In genomic region chr7:128067983-128068382, GRCh38 we compare ENCODE assay signal across 17 cellular contexts. TPM values are rescaled to one million over a fixed set of nuclear protein-coding genes. Genes with fewer than 3 reads are reported as not detected.
A peak's percentile ranks its signal among the peaks of the same experiment; 100 is the strongest.
DNase-seq lines count a peak whose midpoint lies in the region; ATAC-seq and TF ChIP-seq lines count a peak whose summit lies in the region.
"Had no signal": no experiment of that assay in that cellular context is flagged by ENCODE, and none has a peak within 500 bp of the region (broad histone marks: within the 10 kb centered on the region; RNA-seq: fewer than 3 reads in every experiment).

No MANE protein-coding gene starts in this region.

- peaks cover 31% of the 10 kb centered on the region for H3K4me1 Mint-ChIP-seq in activated T-cell treated with anti-CD3 and anti-CD28 coated beads, Interleukin-2, amount 50 U/mL, for 24 hours (ENCODE audit: low read depth)
- H3K4me1 Mint-ChIP-seq in stimulated activated naive B cell treated with anti-CD40 and anti-IgM and Interleukin-4, amounts not matched to agents 10 μg/mL and 1 μg/mL and 100 μg/mL, for 72 hours, result peaks cover 10 to 24% of the 10 kb centered on the region in 2 donors
- H3K4me1 Mint-ChIP-seq in activated CD4-positive, alpha-beta T cell treated with anti-CD3 and anti-CD28 coated beads for 36 hours, result peaks cover 31% of the 10 kb centered on the region
- H3K4me1 Mint-ChIP-seq in endodermal cell, result no peaks in the 10 kb centered on the region

- CTCF ChIA-PET in activated CD4-positive, alpha-beta T cell treated with anti-CD3 and anti-CD28 coated beads for 36 hours (lab: Charles Lee), result no interaction called here

- H3K36me3 Mint-ChIP-seq in activated T-cell treated with anti-CD3 and anti-CD28 coated beads, Interleukin-2, amount 50 U/mL, for 24 hours (ENCODE audit: low read depth), result peaks cover 67% of the 10 kb centered on the region
- peaks cover 22 to 49% of the 10 kb centered on the region in 2 donors for H3K36me3 Mint-ChIP-seq in stimulated activated naive B cell treated with anti-CD40 and anti-IgM and Interleukin-4, amounts not matched to agents 10 μg/mL and 1 μg/mL and 100 μg/mL, for 72 hours
- H3K36me3 Mint-ChIP-seq in activated CD4-positive, alpha-beta T cell treated with anti-CD3 and anti-CD28 coated beads for 36 hours (ENCODE audit: low read depth), result peaks cover 4% of the 10 kb centered on the region
- peaks cover 6% of the 10 kb centered on the region for H3K36me3 Mint-ChIP-seq in endodermal cell (ENCODE audit: low read depth)

- H3K27ac ChIP-seq in endodermal cell (ENCODE audit: low read depth, low read length), result no peak overlapping the region
- H3K27ac ChIP-seq: PC-9 had no signal

- no peak overlapping the region for H3K4me3 Mint-ChIP-seq in activated T-cell treated with anti-CD3 and anti-CD28 coated beads, Interleukin-2, amount 50 U/mL, for 24 hours
- no peak overlapping the region for H3K4me3 Mint-ChIP-seq in stimulated activated naive B cell treated with anti-CD40 and anti-IgM and Interleukin-4, amounts not matched to agents 10 μg/mL and 1 μg/mL and 100 μg/mL, for 72 hours
- no peak overlapping the region for H3K4me3 Mint-ChIP-seq in activated CD4-positive, alpha-beta T cell treated with anti-CD3 and anti-CD28 coated beads for 36 hours
- no peak overlapping the region for H3K4me3 Mint-ChIP-seq in endodermal cell
- H3K4me3 Mint-ChIP-seq: CD4-positive, alpha-beta memory T cell; H9 had no signal

- H3K9ac ChIP-seq in endodermal cell (ENCODE audit: extremely low read depth, low read length, poor library complexity, severe bottlenecking), result no peak overlapping the region

- no peaks in the 10 kb centered on the region for H3K27me3 Mint-ChIP-seq in activated T-cell treated with anti-CD3 and anti-CD28 coated beads, Interleukin-2, amount 50 U/mL, for 24 hours
- no peaks in the 10 kb centered on the region for H3K27me3 Mint-ChIP-seq in stimulated activated naive B cell treated with anti-CD40 and anti-IgM and Interleukin-4, amounts not matched to agents 10 μg/mL and 1 μg/mL and 100 μg/mL, for 72 hours
- H3K27me3 Mint-ChIP-seq in activated CD4-positive, alpha-beta T cell treated with anti-CD3 and anti-CD28 coated beads for 36 hours, result no peaks in the 10 kb centered on the region
- no peaks in the 10 kb centered on the region for H3K27me3 Mint-ChIP-seq in endodermal cell (ENCODE audit: insufficient read depth)
- H3K27me3 Mint-ChIP-seq: CD4-positive, alpha-beta memory T cell had no signal

- 91 to 98% methylated on average over 5 of the region's 5 CpGs for WGBS in endodermal cell (ENCODE audit: insufficient coverage in 1 of 2, insufficient read length in 1 of 2), 2 experiments

- no peaks in the 10 kb centered on the region for H3K27me3 ChIP-seq in endodermal cell (ENCODE audit: control insufficient read depth, insufficient read depth, low read length, poor library complexity, severe bottlenecking)

- no peak overlapping the region for H3K4me3 ChIP-seq in endodermal cell (ENCODE audit: low read length)
- H3K4me3 ChIP-seq: PC-9 had no signal

- TF ChIP-seq CTCF in endodermal cell (conservative IDR thresholded peaks at IDR 0.05), result no peak

- ATAC-seq in stimulated activated naive B cell treated with anti-CD40 and anti-IgM and Interleukin-4, amounts not matched to agents 10 μg/mL and 1 μg/mL and 100 μg/mL, for 72 hours (replicated peaks), result no peak
- no peak for ATAC-seq in activated CD4-positive, alpha-beta T cell treated with anti-CD3 and anti-CD28 coated beads for 36 hours
- ATAC-seq in GM21526 (IDR thresholded peaks at IDR 0.05; ENCODE audit: low FRiP score, unreplicated experiment), result no peak

- POLR2A ChIA-PET in activated CD4-positive, alpha-beta T cell treated with anti-CD3 and anti-CD28 coated beads for 36 hours (lab: Charles Lee), result no interaction called here

- no peaks in the 10 kb centered on the region for H3K4me1 ChIP-seq in endodermal cell (ENCODE audit: control insufficient read depth, insufficient read depth, low read length)

- peak overlapping the region; percentile 35 for H3K27ac Mint-ChIP-seq in activated T-cell treated with anti-CD3 and anti-CD28 coated beads, Interleukin-2, amount 50 U/mL, for 24 hours
- peak overlapping the region; percentile 31 for H3K27ac Mint-ChIP-seq in stimulated activated naive B cell treated with anti-CD40 and anti-IgM and Interleukin-4, amounts not matched to agents 10 μg/mL and 1 μg/mL and 100 μg/mL, for 72 hours
- H3K27ac Mint-ChIP-seq in activated CD4-positive, alpha-beta T cell treated with anti-CD3 and anti-CD28 coated beads for 36 hours, result no peak overlapping the region
- H3K27ac Mint-ChIP-seq in endodermal cell, result no peak overlapping the region

- peaks cover 30% of the 10 kb centered on the region for H3K36me3 ChIP-seq in endodermal cell (ENCODE audit: control insufficient read depth, insufficient read depth, low read length)

- no peaks in the 10 kb centered on the region for H3K9me3 Mint-ChIP-seq in activated T-cell treated with anti-CD3 and anti-CD28 coated beads, Interleukin-2, amount 50 U/mL, for 24 hours
- H3K9me3 Mint-ChIP-seq in stimulated activated naive B cell treated with anti-CD40 and anti-IgM and Interleukin-4, amounts not matched to agents 10 μg/mL and 1 μg/mL and 100 μg/mL, for 72 hours, result no peaks in the 10 kb centered on the region
- no peaks in the 10 kb centered on the region for H3K9me3 Mint-ChIP-seq in activated CD4-positive, alpha-beta T cell treated with anti-CD3 and anti-CD28 coated beads for 36 hours (ENCODE audit: low read depth)
- no peaks in the 10 kb centered on the region for H3K9me3 Mint-ChIP-seq in endodermal cell
- H3K9me3 Mint-ChIP-seq: CD4-positive, alpha-beta memory T cell; H9 had no signal

- DNase-seq in activated T-cell treated with anti-CD3 and anti-CD28 coated beads, Interleukin-2, amount 50 U/mL, for 24 hours, result no peak
- DNase-seq in activated T-cell treated with anti-CD3 and anti-CD28 coated beads for 4 hours, result no peak
- peak; percentile 80 for DNase-seq in MV-4-11 (lab: John Stamatoyannopoulos, UW)
- DNase-seq in astrocyte of the hippocampus (ENCODE audit: low read depth, low spot score), result peak; percentile 32
- DNase-seq in stimulated activated naive B cell treated with anti-CD40 and anti-IgM and Interleukin-4, amounts not matched to agents 10 μg/mL and 1 μg/mL and 100 μg/mL, for 72 hours, result no peak
- no peak for DNase-seq in activated CD4-positive, alpha-beta T cell treated with anti-CD3 and anti-CD28 coated beads for 36 hours
- no peak for DNase-seq in endodermal cell
- DNase-seq: AML-193; CD4-positive, alpha-beta memory T cell; H9; NCI-H1436 treated with DMSO at 0.1 percent for 48 hours; NCI-H2081; NCI-H2227 treated with DMSO at 0.1 percent for 48 hours; NCI-H526; PC-9; SHP77 had no signal

- intact Hi-C loops in activated CD4-positive, alpha-beta T cell treated with anti-CD3 and anti-CD28 coated beads for 36 hours (cut with DNase I, micrococcal nuclease), result no loop called here

- H3K9me3 ChIP-seq in endodermal cell (ENCODE audit: control insufficient read depth, low read length), result no peaks in the 10 kb centered on the region

RNA-seq across cellular contexts. Expression of gene LRRC4, which starts 36.7 kb away (rescaled TPM):
- under 1 TPM; 0.37 to 0.50 TPM for total RNA-seq in activated CD4-positive, alpha-beta T cell treated with anti-CD3 and anti-CD28 coated beads for 36 hours
- total RNA-seq in endodermal cell, result 1 to 10 TPM; 1.5 TPM
- 18.8 TPM for polyA plus RNA-seq in endodermal cell (2013, experiment 1 of 2)
- 16.4 TPM for polyA plus RNA-seq in endodermal cell (2013, experiment 2 of 2)
- total RNA-seq: CD4-positive, alpha-beta memory T cell had no signal
- polyA plus RNA-seq: CD4-positive, alpha-beta memory T cell had no signal

Comparison
In these comparisons a context has a peak if more than half of its experiments do, and no peak if none do; other contexts are left out.
1. DNase-seq: peak in MV-4-11 (single experiment) and astrocyte of the hippocampus (single experiment); none in activated T-cell treated with anti-CD3 and anti-CD28 coated beads, Interleukin-2, amount 50 U/mL, for 24 hours (single experiment), activated T-cell treated with anti-CD3 and anti-CD28 coated beads for 4 hours (single experiment), stimulated activated naive B cell treated with anti-CD40 and anti-IgM and Interleukin-4, amounts not matched to agents 10 μg/mL and 1 μg/mL and 100 μg/mL, for 72 hours (single experiment), activated CD4-positive, alpha-beta T cell treated with anti-CD3 and anti-CD28 coated beads for 36 hours (single experiment) and endodermal cell (single experiment).
2. H3K27ac Mint-ChIP-seq: peak in activated T-cell treated with anti-CD3 and anti-CD28 coated beads, Interleukin-2, amount 50 U/mL, for 24 hours (single experiment) and stimulated activated naive B cell treated with anti-CD40 and anti-IgM and Interleukin-4, amounts not matched to agents 10 μg/mL and 1 μg/mL and 100 μg/mL, for 72 hours (single experiment); none in activated CD4-positive, alpha-beta T cell treated with anti-CD3 and anti-CD28 coated beads for 36 hours (single experiment) and endodermal cell (single experiment).